1 cellular context compared by ENCODE assay signal in the genomic region with DNA sequence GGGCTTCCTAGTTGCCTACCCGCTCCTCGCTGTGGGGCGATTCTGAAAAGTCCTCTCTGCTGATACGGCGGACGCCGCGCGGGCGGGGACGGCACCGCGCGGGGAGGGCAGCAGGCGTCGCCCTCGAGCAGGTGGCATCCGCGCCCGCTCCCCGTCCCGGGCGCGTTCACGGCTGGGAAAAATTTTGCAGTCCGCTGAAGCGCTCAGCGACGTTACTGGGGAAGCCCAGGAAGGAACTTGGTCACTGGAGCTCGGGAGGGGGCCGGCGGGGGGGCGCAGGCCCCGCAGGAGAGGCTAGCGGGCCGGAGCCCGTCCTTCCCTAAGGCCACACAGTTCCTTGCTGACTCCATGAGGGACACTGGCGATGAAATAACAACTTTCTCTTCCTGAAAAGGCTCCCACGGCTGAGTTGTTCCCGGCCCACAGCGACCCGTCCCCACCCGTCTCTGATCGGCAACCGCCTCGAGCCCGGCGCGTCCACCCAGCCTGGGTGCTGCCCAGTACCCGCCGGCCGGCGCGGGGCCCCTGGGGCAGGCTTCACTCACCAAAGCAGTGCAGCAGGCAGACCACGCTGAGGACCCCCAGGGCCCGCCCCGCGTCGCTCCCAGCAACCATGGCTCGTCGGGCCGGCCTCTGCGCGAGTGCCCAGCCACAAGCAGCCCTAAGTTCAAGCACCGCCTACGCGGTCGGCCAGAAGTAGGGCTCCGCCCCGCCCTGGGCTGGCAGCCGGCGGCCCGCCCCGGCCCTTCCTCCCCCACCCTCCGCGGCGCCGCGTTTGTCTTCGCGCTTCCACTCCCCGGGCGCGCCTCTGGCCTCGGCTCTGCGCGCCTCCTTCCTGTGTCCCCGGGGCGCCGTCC.
TF ChIP-seq lines count a peak whose summit lies in the region.

Gene CD58, minus strand, starts transcription at position 669 of the 857 bp plus-strand sequence. Its CDS starts 54 bp downstream, at position 615.

TF ChIP-seq in HEK293, 187 proteins besides CTCF, POLR2A, EP300 and RAD21 (continued from another document and continues in another):
- TF ChIP-seq, protein P1, sequence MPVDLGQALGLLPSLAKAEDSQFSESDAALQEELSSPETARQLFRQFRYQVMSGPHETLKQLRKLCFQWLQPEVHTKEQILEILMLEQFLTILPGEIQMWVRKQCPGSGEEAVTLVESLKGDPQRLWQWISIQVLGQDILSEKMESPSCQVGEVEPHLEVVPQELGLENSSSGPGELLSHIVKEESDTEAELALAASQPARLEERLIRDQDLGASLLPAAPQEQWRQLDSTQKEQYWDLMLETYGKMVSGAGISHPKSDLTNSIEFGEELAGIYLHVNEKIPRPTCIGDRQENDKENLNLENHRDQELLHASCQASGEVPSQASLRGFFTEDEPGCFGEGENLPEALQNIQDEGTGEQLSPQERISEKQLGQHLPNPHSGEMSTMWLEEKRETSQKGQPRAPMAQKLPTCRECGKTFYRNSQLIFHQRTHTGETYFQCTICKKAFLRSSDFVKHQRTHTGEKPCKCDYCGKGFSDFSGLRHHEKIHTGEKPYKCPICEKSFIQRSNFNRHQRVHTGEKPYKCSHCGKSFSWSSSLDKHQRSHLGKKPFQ (tag by site-specific recombination; IDR thresholded peaks at IDR 0.05): no peak
- peak; percentile 95 for TF ChIP-seq ZNF335 (tag by site-specific recombination; conservative IDR thresholded peaks at IDR 0.05)
- TF ChIP-seq ZNF138 (tag by site-specific recombination; IDR thresholded peaks at IDR 0.05; ENCODE audit: borderline replicate concordance): no peak
- no peak for TF ChIP-seq FEZF1 (tag by site-specific recombination; IDR thresholded peaks at IDR 0.05)
- TF ChIP-seq KLF7 (tag by site-specific recombination; IDR thresholded peaks at IDR 0.05; ENCODE audit: borderline replicate concordance): 0 out of 2 replicates have a peak, but pooled peaks have one; percentile 21
- TF ChIP-seq ZNF561 (tag by site-specific recombination; IDR thresholded peaks at IDR 0.05; ENCODE audit: borderline replicate concordance): peak; percentile 75; the same call in 1 of the 2 replicates
- TF ChIP-seq ZNF114 (tag by site-specific recombination; IDR thresholded peaks at IDR 0.05): no peak
- TF ChIP-seq ZFP69B (tag by site-specific recombination; IDR thresholded peaks at IDR 0.05): no peak
- TF ChIP-seq YY2 (tag by site-specific recombination; IDR thresholded peaks at IDR 0.05): no peak
- TF ChIP-seq ZNF785 (tag by site-specific recombination; IDR thresholded peaks at IDR 0.05): peak; percentile 33; the same call in 1 of the 2 replicates
- peak; percentile 76; the same call in 1 of the 2 replicates for TF ChIP-seq ZEB2 (tag by site-specific recombination; IDR thresholded peaks at IDR 0.05)
- TF ChIP-seq ZNF610 (tag by site-specific recombination; IDR thresholded peaks at IDR 0.05; ENCODE audit: borderline replicate concordance): no peak
- TF ChIP-seq ZNF214 (tag by site-specific recombination; IDR thresholded peaks at IDR 0.05; ENCODE audit: borderline replicate concordance): no peak
- TF ChIP-seq ZNF24 (tag by site-specific recombination; IDR thresholded peaks at IDR 0.05): peak; percentile 32; the same call in 1 of the 2 replicates
- no peak for TF ChIP-seq ZNF311 (tag by site-specific recombination; IDR thresholded peaks at IDR 0.05; ENCODE audit: borderline replicate concordance)
- peak; percentile 94 for TF ChIP-seq SP2 (tag by site-specific recombination; IDR thresholded peaks at IDR 0.05)
- TF ChIP-seq ZBTB6 (tag by site-specific recombination; IDR thresholded peaks at IDR 0.05): no peak
- no peak for TF ChIP-seq SALL2 (tag by site-specific recombination; IDR thresholded peaks at IDR 0.05; ENCODE audit: borderline replicate concordance)
- TF ChIP-seq ZSCAN23 (tag by site-specific recombination; IDR thresholded peaks at IDR 0.05): 0 out of 2 replicates have a peak, but pooled peaks have one; percentile 44
- TF ChIP-seq ZSCAN30 (tag by site-specific recombination; IDR thresholded peaks at IDR 0.05): peak; percentile 56; the same call in 1 of the 2 replicates
- no peak for TF ChIP-seq ZNF664 (tag by site-specific recombination; IDR thresholded peaks at IDR 0.05)
- TF ChIP-seq, protein P2, sequence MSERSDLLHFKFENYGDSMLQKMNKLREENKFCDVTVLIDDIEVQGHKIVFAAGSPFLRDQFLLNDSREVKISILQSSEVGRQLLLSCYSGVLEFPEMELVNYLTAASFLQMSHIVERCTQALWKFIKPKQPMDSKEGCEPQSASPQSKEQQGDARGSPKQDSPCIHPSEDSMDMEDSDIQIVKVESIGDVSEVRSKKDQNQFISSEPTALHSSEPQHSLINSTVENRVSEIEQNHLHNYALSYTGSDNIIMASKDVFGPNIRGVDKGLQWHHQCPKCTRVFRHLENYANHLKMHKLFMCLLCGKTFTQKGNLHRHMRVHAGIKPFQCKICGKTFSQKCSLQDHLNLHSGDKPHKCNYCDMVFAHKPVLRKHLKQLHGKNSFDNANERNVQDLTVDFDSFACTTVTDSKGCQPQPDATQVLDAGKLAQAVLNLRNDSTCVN (tag by site-specific recombination; optimal IDR thresholded peaks at IDR 0.05): peak; percentile 92
- no peak for TF ChIP-seq ZNF19 (tag by site-specific recombination; IDR thresholded peaks at IDR 0.05; ENCODE audit: low read depth)
- no peak for TF ChIP-seq ZNF16 (tag by site-specific recombination; IDR thresholded peaks at IDR 0.05; ENCODE audit: low read depth)
- 0 out of 2 replicates have a peak, but pooled peaks have one; percentile 29 for TF ChIP-seq ZNF596 (tag by site-specific recombination; IDR thresholded peaks at IDR 0.05)
- TF ChIP-seq, protein P3, sequence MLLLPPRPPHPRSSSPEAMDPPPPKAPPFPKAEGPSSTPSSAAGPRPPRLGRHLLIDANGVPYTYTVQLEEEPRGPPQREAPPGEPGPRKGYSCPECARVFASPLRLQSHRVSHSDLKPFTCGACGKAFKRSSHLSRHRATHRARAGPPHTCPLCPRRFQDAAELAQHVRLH (tag by site-specific recombination; IDR thresholded peaks at IDR 0.05): peak; percentile 4; the same call in 1 of the 2 replicates
- no peak for TF ChIP-seq ZNF549 (tag by site-specific recombination; IDR thresholded peaks at IDR 0.05)
- TF ChIP-seq GFI1B (tag by site-specific recombination; IDR thresholded peaks at IDR 0.05): 0 out of 2 replicates have a peak, but pooled peaks have one; percentile 17
- 0 out of 2 replicates have a peak, but pooled peaks have one; percentile 27 for TF ChIP-seq ZBTB44 (tag by site-specific recombination; IDR thresholded peaks at IDR 0.05)
- peak; percentile 97 for TF ChIP-seq GLIS2 (tag by site-specific recombination; IDR thresholded peaks at IDR 0.05)
- 0 out of 2 replicates have a peak, but pooled peaks have one; percentile 61 for TF ChIP-seq KLF9 (tag by site-specific recombination; IDR thresholded peaks at IDR 0.05; ENCODE audit: low read depth)
- TF ChIP-seq EGR2 (tag by site-specific recombination; IDR thresholded peaks at IDR 0.05; ENCODE audit: low read depth): peak; percentile 76
- TF ChIP-seq ZBTB10 (tag by site-specific recombination; IDR thresholded peaks at IDR 0.05): 0 out of 2 replicates have a peak, but pooled peaks have one; percentile 35
- TF ChIP-seq ZNF843 (tag by site-specific recombination; IDR thresholded peaks at IDR 0.05): peak; percentile 40; the same call in 1 of the 2 replicates
- TF ChIP-seq ZNF501 (tag by site-specific recombination; IDR thresholded peaks at IDR 0.05): peak; percentile 85
- TF ChIP-seq ZNF423 (tag by site-specific recombination; IDR thresholded peaks at IDR 0.05): peak; percentile 70; the same call in 1 of the 2 replicates
- no peak for TF ChIP-seq ZNF221 (tag by site-specific recombination; IDR thresholded peaks at IDR 0.05; ENCODE audit: borderline replicate concordance)
- TF ChIP-seq SP7 (tag by site-specific recombination; IDR thresholded peaks at IDR 0.05): peak; percentile 59
- TF ChIP-seq ZBTB8A (tag by site-specific recombination; IDR thresholded peaks at IDR 0.05): peak; percentile 80
- TF ChIP-seq, protein P4, sequence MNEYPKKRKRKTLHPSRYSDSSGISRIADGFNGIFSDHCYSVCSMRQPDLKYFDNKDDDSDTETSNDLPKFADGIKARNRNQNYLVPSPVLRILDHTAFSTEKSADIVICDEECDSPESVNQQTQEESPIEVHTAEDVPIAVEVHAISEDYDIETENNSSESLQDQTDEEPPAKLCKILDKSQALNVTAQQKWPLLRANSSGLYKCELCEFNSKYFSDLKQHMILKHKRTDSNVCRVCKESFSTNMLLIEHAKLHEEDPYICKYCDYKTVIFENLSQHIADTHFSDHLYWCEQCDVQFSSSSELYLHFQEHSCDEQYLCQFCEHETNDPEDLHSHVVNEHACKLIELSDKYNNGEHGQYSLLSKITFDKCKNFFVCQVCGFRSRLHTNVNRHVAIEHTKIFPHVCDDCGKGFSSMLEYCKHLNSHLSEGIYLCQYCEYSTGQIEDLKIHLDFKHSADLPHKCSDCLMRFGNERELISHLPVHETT (tag by site-specific recombination; IDR thresholded peaks at IDR 0.05): no peak
- peak; percentile 71; the same call in 1 of the 2 replicates for TF ChIP-seq ZNF768 (tag by site-specific recombination; IDR thresholded peaks at IDR 0.05)
- peak; percentile 77 for TF ChIP-seq SP3 (tag by site-specific recombination; IDR thresholded peaks at IDR 0.05)
- TF ChIP-seq ZNF2 (tag by site-specific recombination; IDR thresholded peaks at IDR 0.05): 0 out of 2 replicates have a peak, but pooled peaks have one; percentile 45
- peak; percentile 83 for TF ChIP-seq ZFHX2 (tag by site-specific recombination; conservative IDR thresholded peaks at IDR 0.05)
- TF ChIP-seq ZNF747 (tag by site-specific recombination; IDR thresholded peaks at IDR 0.05): no peak
- peak; percentile 11; the same call in 1 of the 2 replicates for TF ChIP-seq ZNF394 (tag by site-specific recombination; IDR thresholded peaks at IDR 0.05; ENCODE audit: borderline replicate concordance)
- TF ChIP-seq ZBTB11 (tag by site-specific recombination; conservative IDR thresholded peaks at IDR 0.05; ENCODE audit: low read depth): peak; percentile 76; the same call in 1 of the 2 replicates
- TF ChIP-seq ZXDB (tag by site-specific recombination; IDR thresholded peaks at IDR 0.05): 0 out of 2 replicates have a peak, but pooled peaks have one; percentile 56
- peak; percentile 63 for TF ChIP-seq ZBTB7A (tag by site-specific recombination; IDR thresholded peaks at IDR 0.05; ENCODE audit: low read depth)
- no peak for TF ChIP-seq HOXA7 (CRISPR knock-in tag; IDR thresholded peaks at IDR 0.05; ENCODE audit: borderline replicate concordance)
